20 cellular contexts compared by ENCODE assay signal in the genomic region with DNA sequence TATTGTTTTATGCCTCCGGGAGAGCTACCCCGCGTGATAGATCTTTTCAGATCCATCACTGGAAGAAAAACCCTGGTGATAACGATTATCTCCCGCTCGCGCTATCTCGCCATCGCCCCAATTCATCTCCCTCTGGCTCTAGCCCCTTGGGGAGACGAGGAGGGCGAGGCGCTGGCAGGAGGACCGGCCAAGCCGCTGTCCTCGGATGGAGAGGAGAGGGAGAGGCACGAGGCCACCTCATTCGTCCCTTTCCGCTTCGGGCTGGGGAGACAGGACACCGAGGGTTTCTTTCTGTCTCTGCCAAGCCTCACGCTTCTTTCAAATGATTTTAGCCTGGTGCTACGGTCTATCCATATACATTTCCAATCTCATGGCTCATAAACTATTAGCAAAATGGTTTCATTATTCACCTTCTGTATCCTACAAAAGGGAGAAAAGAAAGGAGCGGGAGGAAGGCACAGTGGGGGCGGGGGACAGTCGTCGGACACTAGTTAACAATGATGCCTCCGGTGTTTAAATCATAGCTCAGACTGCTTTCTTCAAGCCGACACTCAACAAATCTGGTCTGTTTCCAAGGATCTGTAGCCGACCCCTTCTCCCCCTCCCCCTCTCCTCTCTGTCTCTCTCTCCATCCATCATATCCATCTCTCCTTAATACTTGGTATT.
DNase-seq lines count a peak whose midpoint lies in the region; ATAC-seq and TF ChIP-seq lines count a peak whose summit lies in the region.
"Had no signal": no experiment of that assay in that cellular context is flagged by ENCODE, and none has a peak within 500 bp of the region (broad histone marks: within the 10 kb centered on the region; RNA-seq: fewer than 3 reads in every experiment).

No MANE protein-coding gene starts in this region.

- no peaks in the 10 kb centered on the region for H3K36me3 ChIP-seq in NT2/D1 (ENCODE audit: insufficient read depth, insufficient read length, low read length)
- H3K36me3 ChIP-seq: ovary, sigmoid colon had no signal

- H3K36me3 Mint-ChIP-seq in glutamatergic neuron (ENCODE audit: unreplicated experiment) (no peaks in the 10 kb centered on the region), neural crest cell (ENCODE audit: low read depth) (no peaks in the 10 kb centered on the region)

- ATAC-seq in HG03097 (IDR thresholded peaks at IDR 0.05; ENCODE audit: low FRiP score, unreplicated experiment) (no peak), GM19395 (IDR thresholded peaks at IDR 0.05; ENCODE audit: unreplicated experiment) (no peak)
- ATAC-seq: effector memory CD8-positive, alpha-beta T cell; left ventricle myocardium superior had no signal

- H3K9me3 Mint-ChIP-seq in glutamatergic neuron (ENCODE audit: unreplicated experiment), result peaks cover 6% of the 10 kb centered on the region
- H3K9me3 Mint-ChIP-seq in neural crest cell, result no peaks in the 10 kb centered on the region

- no peak for TF ChIP-seq CTCF in glutamatergic neuron (IDR thresholded peaks at IDR 0.05; ENCODE audit: partially characterized antibody, unreplicated experiment)
- TF ChIP-seq CTCF in neural crest cell (conservative IDR thresholded peaks at IDR 0.05), result no peak

- H3K4me1 Mint-ChIP-seq in glutamatergic neuron (ENCODE audit: low read depth, unreplicated experiment), result peaks cover 14% of the 10 kb centered on the region
- H3K4me1 Mint-ChIP-seq in neural crest cell, result peaks cover 60% of the 10 kb centered on the region

- DNase-seq in GM03348 (ENCODE audit: low spot score) (peak; percentile 16), NT2/D1 (ENCODE audit: low read depth, low spot score) (no peak), glutamatergic neuron (peak; percentile 22), neural crest cell (ENCODE audit: low read depth, low spot score) (peak; percentile 2), glomerular visceral epithelial cell (ENCODE audit: extremely low spot score) (no peak)
- no peak for DNase-seq in activated CD4-positive, alpha-beta T cell treated with anti-CD3 and anti-CD28 coated beads, Interleukin-2, amount 50 U/mL, for 48 hours
- DNase-seq: activated CD4-positive, alpha-beta T cell treated with anti-CD3 and anti-CD28 coated beads for 1 hour; activated effector memory CD4-positive, alpha-beta T cell treated with Interleukin-2 at 50 U/mL for 16 hours; CD8-positive, alpha-beta memory T cell; central memory CD4-positive, alpha-beta T cell; DND-41; effector memory CD8-positive, alpha-beta T cell; left ventricle myocardium superior; ovary; SIG-M5; sigmoid colon; stimulated activated CD4-positive, alpha-beta T cell treated with anti-CD3 and anti-CD28 coated beads, Interleukin-1b, Interleukin-23, amount 100 ng/mL, for 48 hours; T-helper 2 cell had no signal

- H3K9me3 ChIP-seq in NT2/D1 (ENCODE audit: insufficient read depth, low read length), result no peaks in the 10 kb centered on the region
- H3K9me3 ChIP-seq: ovary, sigmoid colon had no signal

- H3K27ac Mint-ChIP-seq in glutamatergic neuron (ENCODE audit: unreplicated experiment) (no peak overlapping the region), neural crest cell (ENCODE audit: unreplicated experiment) (no peak overlapping the region)
- H3K27ac Mint-ChIP-seq: effector memory CD8-positive, alpha-beta T cell had no signal

- H3K4me3 Mint-ChIP-seq in glutamatergic neuron (ENCODE audit: unreplicated experiment) (peak overlapping the region; percentile 47), neural crest cell (peak overlapping the region; percentile 71)
- H3K4me3 Mint-ChIP-seq: effector memory CD8-positive, alpha-beta T cell had no signal

- H3K9ac ChIP-seq in NT2/D1 (ENCODE audit: insufficient read length, low read depth), result no peak overlapping the region

- peak overlapping the region; percentile 48 for H3K4me3 ChIP-seq in NT2/D1 (ENCODE audit: insufficient read length, low read depth)
- H3K4me3 ChIP-seq: ovary had no signal

- H3K4me1 ChIP-seq in NT2/D1 (ENCODE audit: insufficient read depth, insufficient read length), result no peaks in the 10 kb centered on the region

- H3K27me3 Mint-ChIP-seq in glutamatergic neuron (ENCODE audit: unreplicated experiment) (peaks cover 43% of the 10 kb centered on the region), neural crest cell (ENCODE audit: low read depth) (peaks cover 92% of the 10 kb centered on the region)

- peaks cover 80% of the 10 kb centered on the region for H3K27me3 ChIP-seq in NT2/D1 (ENCODE audit: insufficient read depth, insufficient read length)
- H3K27me3 ChIP-seq: ovary had no signal

Comparison
In these comparisons a context has a peak if more than half of its experiments do, and no peak if none do; other contexts are left out.
1. DNase-seq: peak in GM03348 (single experiment), glutamatergic neuron (single experiment) and neural crest cell (single experiment); none in NT2/D1 (single experiment), glomerular visceral epithelial cell (single experiment) and activated CD4-positive, alpha-beta T cell treated with anti-CD3 and anti-CD28 coated beads, Interleukin-2, amount 50 U/mL, for 48 hours (0 of 2).